Comparison of ENCODE assay signal across 8 cellular contexts in genomic region chr7:99143522-99143852, GRCh38. TPM values are rescaled to one million over a fixed set of nuclear protein-coding genes. Genes with fewer than 3 reads are reported as not detected.
DNase-seq lines count a peak whose midpoint lies in the region; ATAC-seq and TF ChIP-seq lines count a peak whose summit lies in the region.

No MANE protein-coding gene starts in this region.

- H3K27ac Mint-ChIP-seq in activated naive CD4-positive, alpha-beta T cell treated with anti-CD3 and anti-CD28 coated beads for 36 hours: peak overlapping the region; percentile 63

- no peak for TF ChIP-seq CTCF in astrocyte of the cerebellum (IDR thresholded peaks at IDR 0.05; ENCODE audit: low read depth, low read length, missing control alignments)

- peak overlapping the region; percentile 90 for H3K4me3 Mint-ChIP-seq in activated naive CD4-positive, alpha-beta T cell treated with anti-CD3 and anti-CD28 coated beads for 36 hours

- H3K4me3 ChIP-seq in astrocyte of the cerebellum (ENCODE audit: low read depth, low read length): peak overlapping the region; percentile 57

- DNase-seq in activated naive CD4-positive, alpha-beta T cell treated with anti-CD3 and anti-CD28 coated beads for 36 hours: no peak
- no peak for DNase-seq in activated naive CD4-positive, alpha-beta T cell treated with anti-CD3 and anti-CD28 coated beads, Interleukin-2, amount 50 U/mL, for 16 hours
- DNase-seq in astrocyte of the cerebellum (ENCODE audit: low read depth) (no peak), mesenteric fat pad (ENCODE audit: low spot score) (peak; percentile 93), NOMO-1 treated with DMSO at 0.1 percent for 48 hours (lab: John Stamatoyannopoulos, UW; ENCODE audit: unreplicated experiment) (no peak), C1 segment of cervical spinal cord (lab: John Stamatoyannopoulos, UW) (no peak), cerebellar cortex (ENCODE audit: low spot score) (no peak)

- H3K4me1 Mint-ChIP-seq in activated naive CD4-positive, alpha-beta T cell treated with anti-CD3 and anti-CD28 coated beads for 36 hours (ENCODE audit: low read depth): peaks cover 44% of the 10 kb centered on the region

- peak; percentile 28 for ATAC-seq in HG03103 (IDR thresholded peaks at IDR 0.05; ENCODE audit: low read depth, unreplicated experiment)

- H3K36me3 Mint-ChIP-seq in activated naive CD4-positive, alpha-beta T cell treated with anti-CD3 and anti-CD28 coated beads for 36 hours (ENCODE audit: low read depth): peaks cover 4% of the 10 kb centered on the region

- no peaks in the 10 kb centered on the region for H3K27me3 Mint-ChIP-seq in activated naive CD4-positive, alpha-beta T cell treated with anti-CD3 and anti-CD28 coated beads for 36 hours (ENCODE audit: low read depth)

- intact Hi-C loops in activated naive CD4-positive, alpha-beta T cell treated with anti-CD3 and anti-CD28 coated beads for 36 hours (cut with micrococcal nuclease): loop anchor here (1.0 to 5.0 kb wide), 7 partner anchors 103 to 1284 kb away; partner anchors contain the start of genes ARPC1A, BUD31, MEPCE and PDAP1

- no peaks in the 10 kb centered on the region for H3K9me3 Mint-ChIP-seq in activated naive CD4-positive, alpha-beta T cell treated with anti-CD3 and anti-CD28 coated beads for 36 hours

- CTCF ChIA-PET in activated naive CD4-positive, alpha-beta T cell treated with anti-CD3 and anti-CD28 coated beads for 36 hours (lab: Charles Lee): no interaction called here

- in situ Hi-C loops in astrocyte of the cerebellum (cut with HindIII; ENCODE audit: low sequenced_read_pairs): no loop called here

RNA-seq across cellular contexts. Expression of gene SMURF1, which starts 0.4 kb away (rescaled TPM):
- 10 to 100 TPM; 10.1 to 11.1 TPM for total RNA-seq in activated naive CD4-positive, alpha-beta T cell treated with anti-CD3 and anti-CD28 coated beads for 36 hours
- 31.2 TPM for total RNA-seq in mesenteric fat pad
